8 cellular contexts compared by ENCODE assay signal in the genomic region with DNA sequence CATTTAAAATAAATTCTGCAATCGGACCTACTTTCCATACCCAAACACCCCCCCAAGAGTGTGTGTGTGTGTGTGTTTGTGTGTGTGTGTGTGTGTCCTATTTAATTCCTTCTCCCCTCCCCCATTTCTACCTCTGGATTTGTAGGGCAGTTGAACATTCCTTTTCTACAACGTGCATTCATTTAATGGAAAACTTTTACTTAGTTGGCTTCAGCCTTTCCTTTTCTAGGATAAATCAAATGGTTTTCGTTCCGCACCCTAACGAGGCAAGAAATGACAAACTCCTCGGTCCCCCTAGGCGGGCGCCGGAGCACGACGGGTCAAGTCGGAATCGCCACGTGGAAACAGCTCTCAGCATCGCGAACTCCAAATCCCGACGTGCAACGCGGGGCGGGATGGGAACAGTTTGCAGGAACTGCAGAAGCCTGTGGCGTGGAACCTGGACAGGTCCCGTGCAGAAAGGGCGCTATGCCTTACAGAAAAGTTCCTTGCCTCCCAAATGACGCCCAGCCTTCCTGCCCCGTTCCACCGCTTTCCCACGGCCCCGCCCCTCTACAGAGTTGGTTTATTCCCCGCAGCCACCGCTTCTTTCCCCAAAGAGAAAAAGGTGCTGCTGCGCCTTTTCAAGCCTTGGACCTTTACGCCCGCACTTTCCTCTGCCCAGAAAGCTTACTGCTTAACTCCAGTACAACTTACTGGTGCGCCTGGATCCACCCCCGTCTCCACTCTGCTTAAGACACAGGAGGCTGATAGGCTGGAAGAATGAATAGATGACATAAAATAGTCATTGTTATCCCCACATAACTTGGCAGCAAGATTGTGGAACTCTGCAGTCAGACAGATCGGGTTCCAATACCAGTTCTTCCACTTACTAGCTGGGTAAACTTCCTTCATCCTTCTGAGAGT. TPM values are rescaled to one million over a fixed set of nuclear protein-coding genes. Genes with fewer than 3 reads are reported as not detected.
DNase-seq lines count a peak whose midpoint lies in the region; ATAC-seq, FAIRE-seq and TF ChIP-seq lines count a peak whose summit lies in the region.

No MANE protein-coding gene starts in this region.

- H3K27ac ChIP-seq in VCaP (peak overlapping the region; percentile 100), kidney (ENCODE audit: low read depth in 2 of 2, low read length in 2 of 2) (peak overlapping the region; percentile 77 to 93), smooth muscle cell (ENCODE audit: low read depth) (peak overlapping the region; percentile 21)

- no peaks in the 10 kb centered on the region for H3K27me3 Mint-ChIP-seq in Calu3 (ENCODE audit: unreplicated experiment)

- no peak for TF ChIP-seq CTCF in Calu3 (IDR thresholded peaks at IDR 0.05; ENCODE audit: unreplicated experiment)
- no peak for TF ChIP-seq CTCF in VCaP (conservative IDR thresholded peaks at IDR 0.05)
- TF ChIP-seq CTCF in choroid plexus epithelial cell (conservative IDR thresholded peaks at IDR 0.05; ENCODE audit: low read depth, low read length) = no peak
- TF ChIP-seq CTCF in kidney (IDR thresholded peaks at IDR 0.05; ENCODE audit: borderline replicate concordance, extremely low read depth, insufficient read depth) = no peak
- no peak for TF ChIP-seq CTCF in smooth muscle cell (IDR thresholded peaks at IDR 0.05; ENCODE audit: borderline replicate concordance, insufficient read depth, poor library complexity, severe bottlenecking)

- intact Hi-C loops in Calu3 (cut with micrococcal nuclease; ENCODE audit: unreplicated experiment) (loop anchor here (2.0 to 5.0 kb wide), 2 partner anchors 53 to 237 kb away; partner anchors contain the start of gene ABCF3), kidney (cut with DNase I) (no loop called here)

- no peaks in the 10 kb centered on the region for H3K9me3 ChIP-seq in HAP-1
- H3K9me3 ChIP-seq in kidney (ENCODE audit: control insufficient read depth in 1 of 2, low read length in 2 of 2) = no peaks in the 10 kb centered on the region
- H3K9me3 ChIP-seq in smooth muscle cell (replicated peaks; ENCODE audit: low read depth) = no peaks in the 10 kb centered on the region

- H3K36me3 ChIP-seq in HAP-1 (replicated peaks) (peaks cover 19% of the 10 kb centered on the region), kidney (ENCODE audit: control insufficient read depth in 1 of 2, insufficient read depth in 2 of 2, low read length in 2 of 2) (peaks cover 0 to 4% of the 10 kb centered on the region in 2 donors), smooth muscle cell (ENCODE audit: low read depth) (no peaks in the 10 kb centered on the region)

- peaks cover 55% of the 10 kb centered on the region for H3K36me3 Mint-ChIP-seq in Calu3 (ENCODE audit: insufficient read depth, unreplicated experiment)

- peak overlapping the region; percentile 86 for H3K4me2 ChIP-seq in smooth muscle cell

- no TSS peak for BruUV-seq in Calu3 (replicated peaks; lab: Mats Ljungman, UMichigan)

- H3K9me3 Mint-ChIP-seq in Calu3 (ENCODE audit: low read depth, unreplicated experiment) = no peaks in the 10 kb centered on the region

- H3K4me3 ChIP-seq in HAP-1 (peak overlapping the region; percentile 97), choroid plexus epithelial cell (ENCODE audit: low read depth, low read length) (peak overlapping the region; percentile 87), kidney (ENCODE audit: low read length in 2 of 2) (peak overlapping the region; percentile 94 to 99), smooth muscle cell (peak overlapping the region; percentile 81)

- peak overlapping the region; percentile 97 for H2AFZ ChIP-seq in smooth muscle cell (ENCODE audit: low read depth)

- H3F3A ChIP-seq in smooth muscle cell (ENCODE audit: low read depth) = peaks cover 7% of the 10 kb centered on the region

- CTCF ChIA-PET in Calu3 (lab: Charles Lee) = interaction anchor here (0.8 to 2.4 kb wide), 9 partner anchors 11 to 238 kb away, joined by 3 to 14 read pairs (median 5); partner anchors contain the start of gene ABCF3

- peak overlapping the region; percentile 94 for H3K27ac Mint-ChIP-seq in Calu3 (ENCODE audit: unreplicated experiment)

- peaks cover 32% of the 10 kb centered on the region for H3K4me1 Mint-ChIP-seq in Calu3 (ENCODE audit: low read depth, unreplicated experiment)

- DNase-seq in Calu3 (peak; percentile 91), HAP-1 (ENCODE audit: low spot score in 2 of 2) (peak; percentile 88 to 93), NCI-H2171 (lab: John Stamatoyannopoulos, UW) (peak; percentile 83), choroid plexus epithelial cell (ENCODE audit: low read depth) (peak; percentile 75), kidney (peak; percentile 93), smooth muscle cell (lab: John Stamatoyannopoulos, UW; ENCODE audit: unreplicated experiment) (peak; percentile 31)

- 1% methylated on average over 37 of the region's 37 CpGs for WGBS in smooth muscle cell (ENCODE audit: low lambda C conversion rate)

- in situ Hi-C loops in HAP-1 (cut with MboI; ENCODE audit: low sequenced_read_pairs) = no loop called here

- no peak for ATAC-seq in GM21576 (IDR thresholded peaks at IDR 0.05; ENCODE audit: unreplicated experiment)

- H3K9ac ChIP-seq in kidney (ENCODE audit: low read length in 2 of 2) (peak overlapping the region; percentile 88 to 94), smooth muscle cell (ENCODE audit: low read depth) (no peak overlapping the region)

- H3K4me3 Mint-ChIP-seq in Calu3 (ENCODE audit: low read depth, unreplicated experiment) = peak overlapping the region; percentile 99

- no peaks in the 10 kb centered on the region for H3K27me3 ChIP-seq in HAP-1 (ENCODE audit: low read depth)
- H3K27me3 ChIP-seq in smooth muscle cell (ENCODE audit: low read depth) = no peaks in the 10 kb centered on the region

- H3K4me1 ChIP-seq in HAP-1 = peaks cover 16% of the 10 kb centered on the region
- peaks cover 14 to 15% of the 10 kb centered on the region in 2 donors for H3K4me1 ChIP-seq in kidney (ENCODE audit: control insufficient read depth in 1 of 2, insufficient read depth in 1 of 2, low read depth in 1 of 2, low read length in 2 of 2)
- peaks cover 11% of the 10 kb centered on the region for H3K4me1 ChIP-seq in smooth muscle cell (ENCODE audit: low read depth)

- H4K20me1 ChIP-seq in smooth muscle cell (ENCODE audit: low read depth) = peaks cover 8% of the 10 kb centered on the region

- peaks cover 36% of the 10 kb centered on the region for H3K79me2 ChIP-seq in smooth muscle cell (ENCODE audit: low read depth)

- no peak for FAIRE-seq in kidney (lab: Jason Lieb, UNC)

RNA-seq across cellular contexts. Expression of gene EIF2B5, which starts 1.1 kb away (rescaled TPM):
- total RNA-seq in Calu3 (2022) = 79.6 and 87.9 TPM in 2 replicates
- total RNA-seq in kidney = 36.9 TPM
- 37.0 TPM for polyA plus RNA-seq in kidney (ENCODE audit: insufficient read depth, low read depth, low replicate concordance)
- total RNA-seq in smooth muscle cell = 23.5 and 25.3 TPM in 2 replicates
- polyA plus RNA-seq in smooth muscle cell = 32.3 and 50.4 TPM in 2 replicates

RNA-seq across cellular contexts. Expression of gene DVL3, which starts 21.1 kb away (rescaled TPM):
- 105 and 106 TPM in 2 replicates for total RNA-seq in Calu3 (2022)
- total RNA-seq in kidney = 57.4 TPM
- 30.3 TPM for polyA plus RNA-seq in kidney (ENCODE audit: insufficient read depth, low read depth, low replicate concordance)
- total RNA-seq in smooth muscle cell = 40.2 and 42.5 TPM in 2 replicates
- 87.7 and 122 TPM in 2 replicates for polyA plus RNA-seq in smooth muscle cell

RNA-seq across cellular contexts. Expression of gene HTR3E, which starts 37.2 kb away (rescaled TPM):
- total RNA-seq in Calu3 (2022) = not detected in 2 replicates
- total RNA-seq in kidney = not detected
- polyA plus RNA-seq in kidney (ENCODE audit: insufficient read depth, low read depth, low replicate concordance) = not detected
- total RNA-seq in smooth muscle cell = not detected in 2 replicates
- polyA plus RNA-seq in smooth muscle cell = not detected in 2 replicates

RNA-seq across cellular contexts. Expression of gene AP2M1, which starts 40.6 kb away (rescaled TPM):
- total RNA-seq in Calu3 (2022) (394 and 401 TPM in 2 replicates), kidney (329 TPM), smooth muscle cell (444 and 464 TPM in 2 replicates)
- polyA plus RNA-seq in kidney (ENCODE audit: insufficient read depth, low read depth, low replicate concordance) (353 TPM), smooth muscle cell (772 and 784 TPM in 2 replicates)

RNA-seq across cellular contexts. Expression of gene ABCF3, which starts 51.9 kb away (rescaled TPM):
- total RNA-seq in Calu3 (2022) (114 and 116 TPM in 2 replicates), kidney (69.0 TPM), smooth muscle cell (34.6 and 40.4 TPM in 2 replicates)
- polyA plus RNA-seq in kidney (ENCODE audit: insufficient read depth, low read depth, low replicate concordance) (49.1 TPM), smooth muscle cell (46.3 and 69.1 TPM in 2 replicates)

Comparison
In these comparisons a context has a peak if more than half of its experiments do, and no peak if none do; other contexts are left out.
1. DNase-seq: peak in every context shown above with its lines; median percentile 93 in kidney; 91 in Calu3; 90 in HAP-1; 83 in NCI-H2171; 75 in choroid plexus epithelial cell; 31 in smooth muscle cell.
2. H3K27ac ChIP-seq: peak in every context shown above with its lines; median percentile 100 in VCaP; 85 in kidney; 21 in smooth muscle cell.